ENCODE assay signal across 19 cellular contexts in genomic region chr5:172098883-172099282, GRCh38.
DNase-seq lines count a peak whose midpoint lies in the region; ATAC-seq and TF ChIP-seq lines count a peak whose summit lies in the region.
"Had no signal": no experiment of that assay in that cellular context is flagged by ENCODE, and none has a peak within 500 bp of the region (broad histone marks: within the 10 kb centered on the region; RNA-seq: fewer than 3 reads in every experiment).

No MANE protein-coding gene starts in this region.

- no peak overlapping the region for H3K4me3 ChIP-seq in left ventricle myocardium inferior
- H3K4me3 ChIP-seq: cardiac muscle cell, upper lobe of left lung had no signal

- no peaks in the 10 kb centered on the region for H3K27me3 ChIP-seq in left ventricle myocardium inferior (ENCODE audit: low read depth)
- H3K27me3 ChIP-seq: cardiac muscle cell, upper lobe of left lung had no signal

- H3K9me3 ChIP-seq in left ventricle myocardium inferior (replicated peaks), result no peaks in the 10 kb centered on the region
- H3K9me3 ChIP-seq: upper lobe of left lung had no signal

- no peaks in the 10 kb centered on the region for H3K27me3 Mint-ChIP-seq in activated CD4-positive, alpha-beta memory T cell treated with anti-CD3 and anti-CD28 coated beads for 36 hours
- peaks cover 5 to 34% (median 10%) of the 10 kb centered on the region in 3 donors for H3K27me3 Mint-ChIP-seq in immature natural killer cell (ENCODE audit: low read depth in 3 of 3)

- peaks cover 22% of the 10 kb centered on the region for H3K4me1 Mint-ChIP-seq in activated CD4-positive, alpha-beta memory T cell treated with anti-CD3 and anti-CD28 coated beads for 36 hours (ENCODE audit: low read depth)
- peaks cover 21 to 29% of the 10 kb centered on the region in 2 donors for H3K4me1 Mint-ChIP-seq in immature natural killer cell

- DNase-seq in left ventricle myocardium inferior (peak; percentile 1), cardiac septum (ENCODE audit: low spot score) (no peak), immature natural killer cell (no peak), NCI-H146 (lab: John Stamatoyannopoulos, UW) (no peak)
- DNase-seq in activated CD4-positive, alpha-beta memory T cell treated with anti-CD3 and anti-CD28 coated beads for 36 hours, result no peak
- DNase-seq: activated CD4-positive, CD25-positive, alpha-beta regulatory T cell; anterior cingulate cortex; GF-D8; NCI-H1048; NCI-H187 treated with DMSO at 0.1 percent for 48 hours; NCI-H82; retina; stimulated activated CD4-positive, alpha-beta T cell treated with anti-CD3 and anti-CD28 coated beads, Interleukin-12 subunit alpha, Interleukin-12 subunit beta, amount 100 ng/mL, for 4 hours; T1000; upper lobe of left lung had no signal

- CTCF ChIA-PET in activated CD4-positive, alpha-beta memory T cell treated with anti-CD3 and anti-CD28 coated beads for 36 hours (lab: Charles Lee), result interaction anchor here (1.6 to 2.2 kb wide), 2 partner anchors 39 to 90 kb away, joined by 4 to 6 read pairs; partner anchors contain the start of gene STK10

- H3K36me3 Mint-ChIP-seq in activated CD4-positive, alpha-beta memory T cell treated with anti-CD3 and anti-CD28 coated beads for 36 hours, result peaks cover 37% of the 10 kb centered on the region
- H3K36me3 Mint-ChIP-seq in immature natural killer cell, result peaks cover 17 to 44% (median 17%) of the 10 kb centered on the region in 3 donors

- no peak overlapping the region for H3K4me3 Mint-ChIP-seq in activated CD4-positive, alpha-beta memory T cell treated with anti-CD3 and anti-CD28 coated beads for 36 hours
- H3K4me3 Mint-ChIP-seq in immature natural killer cell, result peak overlapping the region in 3 of 5 donors; percentile 5 to 47 (median 7)

- H3K9me3 Mint-ChIP-seq in activated CD4-positive, alpha-beta memory T cell treated with anti-CD3 and anti-CD28 coated beads for 36 hours, result no peaks in the 10 kb centered on the region
- H3K9me3 Mint-ChIP-seq in immature natural killer cell, result no peaks in the 10 kb centered on the region

- H3K4me1 ChIP-seq in left ventricle myocardium inferior, result peaks cover 35% of the 10 kb centered on the region

- no peak for ATAC-seq in GM18870 (IDR thresholded peaks at IDR 0.05; ENCODE audit: unreplicated experiment)
- ATAC-seq in HG03196 (IDR thresholded peaks at IDR 0.05; ENCODE audit: unreplicated experiment), result no peak
- ATAC-seq: SK-N-SH treated with all-trans-retinoic acid at 6 μM for 48 hours had no signal

- peaks cover 11% of the 10 kb centered on the region for H3K36me3 ChIP-seq in left ventricle myocardium inferior
- H3K36me3 ChIP-seq: cardiac muscle cell had no signal

- peak overlapping the region; percentile 11 for H3K27ac Mint-ChIP-seq in activated CD4-positive, alpha-beta memory T cell treated with anti-CD3 and anti-CD28 coated beads for 36 hours
- H3K27ac Mint-ChIP-seq in immature natural killer cell, result peak overlapping the region; percentile 67 to 93 (median 78)

- POLR2A ChIA-PET in activated CD4-positive, alpha-beta memory T cell treated with anti-CD3 and anti-CD28 coated beads for 36 hours (lab: Charles Lee), result no interaction called here

- intact Hi-C loops in left ventricle myocardium inferior (cut with micrococcal nuclease) (no loop called here), cardiac septum (cut with DNase I) (no loop called here)
- intact Hi-C loops in activated CD4-positive, alpha-beta memory T cell treated with anti-CD3 and anti-CD28 coated beads for 36 hours (cut with micrococcal nuclease), result no loop called here

- no peak for TF ChIP-seq CTCF in left ventricle myocardium inferior (IDR thresholded peaks at IDR 0.05; ENCODE audit: borderline replicate concordance)

- no peak overlapping the region for H3K27ac ChIP-seq in left ventricle myocardium inferior (replicated peaks)
- H3K27ac ChIP-seq: cardiac muscle cell, upper lobe of left lung had no signal
